1 cellular context compared by ENCODE assay signal in the genomic region with DNA sequence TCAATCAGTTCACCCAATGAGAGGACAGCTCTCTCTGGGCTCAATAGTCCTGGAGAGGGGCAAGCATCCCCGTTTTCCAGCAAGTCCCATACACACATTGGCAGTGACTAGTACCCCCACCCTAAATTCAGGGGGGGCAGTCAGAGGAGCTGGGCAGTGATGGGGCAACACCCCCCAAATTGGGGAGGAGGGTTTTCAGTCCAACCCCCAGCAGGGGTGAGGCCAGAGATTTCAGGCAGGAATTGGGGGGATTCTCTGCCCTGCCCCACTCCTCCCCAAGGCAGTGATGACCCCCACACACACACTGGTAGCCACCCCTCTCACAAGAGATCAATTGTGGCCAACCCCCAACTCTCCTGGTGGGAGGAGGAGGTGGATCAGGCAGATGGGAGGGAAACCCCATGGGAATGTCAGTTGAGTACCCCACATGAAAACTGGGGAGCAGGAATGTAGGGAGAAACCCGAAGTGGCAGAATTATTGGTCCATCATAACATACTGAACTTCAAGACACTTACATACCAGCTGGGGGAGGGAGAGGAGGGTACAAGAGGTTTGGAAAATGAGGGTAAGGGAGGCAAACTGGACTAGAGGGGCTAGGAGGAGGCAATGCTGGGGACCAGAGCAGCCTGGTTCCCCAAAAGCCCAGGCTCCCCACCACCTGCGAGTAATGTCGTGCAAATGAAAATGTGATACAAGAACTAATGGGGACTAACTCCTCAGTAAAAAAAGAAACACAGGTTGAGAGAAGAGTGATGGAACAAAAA.
TF ChIP-seq lines count a peak whose summit lies in the region.

No MANE protein-coding gene starts in this region.

TF ChIP-seq in WTC11, 78 proteins besides CTCF, POLR2A, EP300 and RAD21 (continued from another document):
- TF ChIP-seq, protein P1, sequence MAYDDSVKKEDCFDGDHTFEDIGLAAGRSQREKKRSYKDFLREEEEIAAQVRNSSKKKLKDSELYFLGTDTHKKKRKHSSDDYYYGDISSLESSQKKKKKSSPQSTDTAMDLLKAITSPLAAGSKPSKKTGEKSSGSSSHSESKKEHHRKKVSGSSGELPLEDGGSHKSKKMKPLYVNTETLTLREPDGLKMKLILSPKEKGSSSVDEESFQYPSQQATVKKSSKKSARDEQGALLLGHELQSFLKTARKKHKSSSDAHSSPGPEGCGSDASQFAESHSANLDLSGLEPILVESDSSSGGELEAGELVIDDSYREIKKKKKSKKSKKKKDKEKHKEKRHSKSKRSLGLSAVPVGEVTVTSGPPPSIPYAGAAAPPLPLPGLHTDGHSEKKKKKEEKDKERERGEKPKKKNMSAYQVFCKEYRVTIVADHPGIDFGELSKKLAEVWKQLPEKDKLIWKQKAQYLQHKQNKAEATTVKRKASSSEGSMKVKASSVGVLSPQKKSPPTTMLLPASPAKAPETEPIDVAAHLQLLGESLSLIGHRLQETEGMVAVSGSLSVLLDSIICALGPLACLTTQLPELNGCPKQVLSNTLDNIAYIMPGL (CRISPR knock-in tag; IDR thresholded peaks at IDR 0.05), result no peak
- TF ChIP-seq ZNF396 (CRISPR knock-in tag; IDR thresholded peaks at IDR 0.05; ENCODE audit: borderline replicate concordance) (no peak), ZNF263 (CRISPR knock-in tag; IDR thresholded peaks at IDR 0.05; ENCODE audit: low read depth) (no peak), ATF1 (CRISPR knock-in tag; IDR thresholded peaks at IDR 0.05) (no peak), ESRRA (CRISPR knock-in tag; IDR thresholded peaks at IDR 0.05; ENCODE audit: borderline replicate concordance) (no peak), ATF2 (CRISPR knock-in tag; IDR thresholded peaks at IDR 0.05; ENCODE audit: borderline replicate concordance, low read depth) (no peak)
- TF ChIP-seq, protein P2, sequence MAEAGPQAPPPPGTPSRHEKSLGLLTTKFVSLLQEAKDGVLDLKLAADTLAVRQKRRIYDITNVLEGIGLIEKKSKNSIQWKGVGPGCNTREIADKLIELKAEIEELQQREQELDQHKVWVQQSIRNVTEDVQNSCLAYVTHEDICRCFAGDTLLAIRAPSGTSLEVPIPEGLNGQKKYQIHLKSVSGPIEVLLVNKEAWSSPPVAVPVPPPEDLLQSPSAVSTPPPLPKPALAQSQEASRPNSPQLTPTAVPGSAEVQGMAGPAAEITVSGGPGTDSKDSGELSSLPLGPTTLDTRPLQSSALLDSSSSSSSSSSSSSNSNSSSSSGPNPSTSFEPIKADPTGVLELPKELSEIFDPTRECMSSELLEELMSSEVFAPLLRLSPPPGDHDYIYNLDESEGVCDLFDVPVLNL (CRISPR knock-in tag; IDR thresholded peaks at IDR 0.05; ENCODE audit: borderline replicate concordance, low read depth), result no peak
